12 cellular contexts compared by ENCODE assay signal in the genomic region with DNA sequence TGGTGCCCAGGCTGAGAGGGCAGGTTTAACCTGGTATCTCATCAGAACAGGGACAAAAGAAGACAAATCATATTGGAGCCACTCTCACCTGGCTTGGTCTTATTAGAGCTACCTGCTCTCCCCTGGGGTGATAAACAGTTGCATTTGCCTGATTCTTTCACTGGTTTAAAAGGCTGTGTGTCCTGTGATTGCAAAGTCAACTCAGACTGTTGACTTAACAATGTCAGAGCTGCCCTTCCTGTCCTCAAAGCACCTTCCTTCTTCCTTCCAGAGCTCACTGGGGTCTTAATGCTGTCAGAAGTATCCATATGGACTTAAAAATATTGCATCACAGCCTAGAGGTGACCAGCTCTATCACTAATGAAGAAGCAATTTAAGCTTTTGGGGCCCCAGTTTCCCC.
"Had no signal": no experiment of that assay in that cellular context is flagged by ENCODE, and none has a peak within 500 bp of the region (broad histone marks: within the 10 kb centered on the region; RNA-seq: fewer than 3 reads in every experiment).

No MANE protein-coding gene starts in this region.

- H3K4me1 Mint-ChIP-seq: activated CD4-positive, alpha-beta T cell treated with anti-CD3 and anti-CD28 coated beads, Interleukin-2, amount 10 ng/mL, durations not matched to agents 24 days and 14 days; activated T-helper 17 cell treated with anti-CD3 and anti-CD28 coated beads, Interleukin-2, amount 50 U/mL, for 72 hours had no signal

- H3K27ac Mint-ChIP-seq: activated CD4-positive, alpha-beta T cell treated with anti-CD3 and anti-CD28 coated beads, Interleukin-2, amount 10 ng/mL, durations not matched to agents 24 days and 14 days; activated naive CD4-positive, alpha-beta T cell treated with anti-CD3 and anti-CD28 coated beads, Interleukin-2, amount 50 U/mL, for 72 hours; activated T-cell treated with anti-CD3 and anti-CD28 coated beads, Interleukin-2, amount 50 U/mL, for 24 hours; activated T-helper 17 cell treated with anti-CD3 and anti-CD28 coated beads, Interleukin-2, amount 50 U/mL, for 72 hours; dendritic cell treated with granulocyte-macrophage colony-stimulating factor and Interleukin-4, amounts not matched to agents 40 ng/mL and 50 ng/mL, for 4 days; memory B cell had no signal

- H3K27me3 Mint-ChIP-seq: activated CD4-positive, alpha-beta T cell treated with anti-CD3 and anti-CD28 coated beads, Interleukin-2, amount 10 ng/mL, durations not matched to agents 24 days and 14 days; activated T-cell treated with anti-CD3 and anti-CD28 coated beads, Interleukin-2, amount 50 U/mL, for 24 hours; activated T-helper 17 cell treated with anti-CD3 and anti-CD28 coated beads, Interleukin-2, amount 50 U/mL, for 72 hours; dendritic cell treated with granulocyte-macrophage colony-stimulating factor and Interleukin-4, amounts not matched to agents 40 ng/mL and 50 ng/mL, for 4 days; memory B cell had no signal

- H3K4me1 ChIP-seq: ascending aorta, heart left ventricle, sigmoid colon, upper lobe of left lung had no signal

- H3K27me3 ChIP-seq: ascending aorta, brain microvascular endothelial cell, heart left ventricle, sigmoid colon, testis, upper lobe of left lung had no signal

- H3K27ac ChIP-seq: ascending aorta, brain microvascular endothelial cell, heart left ventricle, sigmoid colon, testis, upper lobe of left lung had no signal

- H3K4me3 ChIP-seq: ascending aorta, heart left ventricle, sigmoid colon, testis, upper lobe of left lung had no signal

- H3K9me3 ChIP-seq: ascending aorta, heart left ventricle, sigmoid colon, testis, upper lobe of left lung had no signal

- H3K36me3 ChIP-seq: ascending aorta, brain microvascular endothelial cell, heart left ventricle, sigmoid colon, upper lobe of left lung had no signal

- H3K9me3 Mint-ChIP-seq: activated CD4-positive, alpha-beta T cell treated with anti-CD3 and anti-CD28 coated beads, Interleukin-2, amount 10 ng/mL, durations not matched to agents 24 days and 14 days; activated naive CD4-positive, alpha-beta T cell treated with anti-CD3 and anti-CD28 coated beads, Interleukin-2, amount 50 U/mL, for 72 hours; activated T-cell treated with anti-CD3 and anti-CD28 coated beads, Interleukin-2, amount 50 U/mL, for 24 hours; activated T-helper 17 cell treated with anti-CD3 and anti-CD28 coated beads, Interleukin-2, amount 50 U/mL, for 72 hours; dendritic cell treated with granulocyte-macrophage colony-stimulating factor and Interleukin-4, amounts not matched to agents 40 ng/mL and 50 ng/mL, for 4 days had no signal

- H3K36me3 Mint-ChIP-seq: activated naive CD4-positive, alpha-beta T cell treated with anti-CD3 and anti-CD28 coated beads, Interleukin-2, amount 50 U/mL, for 72 hours had no signal

- H3K4me3 Mint-ChIP-seq: activated CD4-positive, alpha-beta T cell treated with anti-CD3 and anti-CD28 coated beads, Interleukin-2, amount 10 ng/mL, durations not matched to agents 24 days and 14 days; activated T-cell treated with anti-CD3 and anti-CD28 coated beads, Interleukin-2, amount 50 U/mL, for 24 hours; activated T-helper 17 cell treated with anti-CD3 and anti-CD28 coated beads, Interleukin-2, amount 50 U/mL, for 72 hours; dendritic cell treated with granulocyte-macrophage colony-stimulating factor and Interleukin-4, amounts not matched to agents 40 ng/mL and 50 ng/mL, for 4 days; memory B cell had no signal
